16 cellular contexts compared by ENCODE assay signal in the genomic region with DNA sequence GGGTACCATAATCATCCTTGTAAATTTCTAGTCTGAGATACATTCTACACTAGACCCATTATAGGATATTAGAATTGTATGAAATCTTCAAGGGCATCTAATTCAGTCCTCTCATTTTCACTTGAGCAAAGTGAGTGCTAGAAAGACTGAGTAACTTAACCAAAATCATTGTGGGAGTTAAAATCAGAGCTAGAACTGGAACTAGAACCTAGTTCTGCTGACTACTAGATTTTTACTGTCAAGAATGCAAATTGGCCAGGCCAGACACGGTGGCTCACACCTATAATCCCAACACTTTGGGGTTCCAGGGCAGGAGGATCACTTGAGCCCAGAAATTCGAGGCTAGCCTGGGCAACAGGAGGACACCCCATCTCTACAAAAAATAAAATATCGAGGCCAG.
"Had no signal": no experiment of that assay in that cellular context is flagged by ENCODE, and none has a peak within 500 bp of the region (broad histone marks: within the 10 kb centered on the region; RNA-seq: fewer than 3 reads in every experiment).

No MANE protein-coding gene starts in this region.

- ATAC-seq: psoas muscle, sciatic nerve, SK-N-SH treated with all-trans-retinoic acid at 6 μM for 48 hours had no signal

- H3K27me3 ChIP-seq: ascending aorta, suprapubic skin had no signal

- DNase-seq: activated CD4-positive, alpha-beta T cell treated with anti-CD3 and anti-CD28 coated beads, Interleukin-2, amount 10 ng/mL, durations not matched to agents 24 days and 14 days; activated effector memory CD4-positive, alpha-beta T cell treated with anti-CD3 and anti-CD28 coated beads, Interleukin-2, amount 50 U/mL, for 16 hours; activated T-cell treated with anti-CD3 and anti-CD28 coated beads for 4 hours; dermis blood vessel endothelial cell; head of caudate nucleus; kidney glomerular epithelial cell; mesendoderm; psoas muscle had no signal

- H3K27ac ChIP-seq: ascending aorta, epithelial cell of prostate, psoas muscle, suprapubic skin had no signal

- H3K27me3 Mint-ChIP-seq: activated CD4-positive, alpha-beta T cell treated with anti-CD3 and anti-CD28 coated beads, Interleukin-2, amount 10 ng/mL, durations not matched to agents 24 days and 14 days; stimulated activated naive CD8-positive, alpha-beta T cell treated with anti-CD3 and anti-CD28 coated beads, Interleukin-15, Interleukin-2, amounts not matched to agents 100 ng/mL and 50 ng/mL, for 24 hours; type B pancreatic cell had no signal

- H3K9me3 Mint-ChIP-seq: activated CD4-positive, alpha-beta T cell treated with anti-CD3 and anti-CD28 coated beads, Interleukin-2, amount 10 ng/mL, durations not matched to agents 24 days and 14 days; stimulated activated naive CD8-positive, alpha-beta T cell treated with anti-CD3 and anti-CD28 coated beads, Interleukin-15, Interleukin-2, amounts not matched to agents 100 ng/mL and 50 ng/mL, for 24 hours; T-helper 1 cell treated with Interleukin-12 subunit alpha and Interleukin-12 subunit beta and Interleukin-4 antibody, amounts not matched to agents 30 μg/mL and 1 μg/mL, for 36 hours; type B pancreatic cell had no signal

- H3K4me3 Mint-ChIP-seq: activated CD4-positive, alpha-beta T cell treated with anti-CD3 and anti-CD28 coated beads, Interleukin-2, amount 10 ng/mL, durations not matched to agents 24 days and 14 days; stimulated activated naive CD8-positive, alpha-beta T cell treated with anti-CD3 and anti-CD28 coated beads, Interleukin-15, Interleukin-2, amounts not matched to agents 100 ng/mL and 50 ng/mL, for 24 hours; T-helper 1 cell treated with Interleukin-12 subunit alpha and Interleukin-12 subunit beta and Interleukin-4 antibody, amounts not matched to agents 30 μg/mL and 1 μg/mL, for 36 hours; type B pancreatic cell had no signal

- H3K9me3 ChIP-seq: ascending aorta, psoas muscle, suprapubic skin had no signal

- H3K27ac Mint-ChIP-seq: activated CD4-positive, alpha-beta T cell treated with anti-CD3 and anti-CD28 coated beads, Interleukin-2, amount 10 ng/mL, durations not matched to agents 24 days and 14 days; stimulated activated naive CD8-positive, alpha-beta T cell treated with anti-CD3 and anti-CD28 coated beads, Interleukin-15, Interleukin-2, amounts not matched to agents 100 ng/mL and 50 ng/mL, for 24 hours; T-helper 1 cell treated with Interleukin-12 subunit alpha and Interleukin-12 subunit beta and Interleukin-4 antibody, amounts not matched to agents 30 μg/mL and 1 μg/mL, for 36 hours; type B pancreatic cell had no signal

- H3K36me3 ChIP-seq: ascending aorta, suprapubic skin had no signal

- H3K4me3 ChIP-seq: ascending aorta, psoas muscle, suprapubic skin had no signal
